Comparison of ENCODE assay signal across 8 cellular contexts in genomic region chr12:106246891-106247730, GRCh38. TPM values are rescaled to one million over a fixed set of nuclear protein-coding genes. Genes with fewer than 3 reads are reported as not detected.
A peak's percentile ranks its signal among the peaks of the same experiment; 100 is the strongest.
DNase-seq lines count a peak whose midpoint lies in the region; TF ChIP-seq lines count a peak whose summit lies in the region.

No MANE protein-coding gene starts in this region.

- no peak for TF ChIP-seq CTCF in WERI-Rb-1 (IDR thresholded peaks at IDR 0.05; ENCODE audit: low read depth, low read length)
- TF ChIP-seq CTCF in smooth muscle cell (IDR thresholded peaks at IDR 0.05; ENCODE audit: borderline replicate concordance, insufficient read depth, poor library complexity, severe bottlenecking), result no peak

- peaks cover 18% of the 10 kb centered on the region for H3F3A ChIP-seq in smooth muscle cell (ENCODE audit: low read depth)

- 2% methylated on average over 50 of the region's 81 CpGs for WGBS in smooth muscle cell (ENCODE audit: low lambda C conversion rate)

- DNase-seq in AG08396 (ENCODE audit: low spot score) (peak; percentile 81), GM19238 (ENCODE audit: insufficient read length, low spot score) (peak; percentile 44), HK-2 (ENCODE audit: unreplicated experiment) (peak; percentile 65), WERI-Rb-1 (peak; percentile 56), inferior parietal cortex (ENCODE audit: extremely low spot score) (peak; percentile 19), smooth muscle cell (lab: John Stamatoyannopoulos, UW; ENCODE audit: unreplicated experiment) (peak; percentile 29), NCI-H1436 (lab: John Stamatoyannopoulos, UW) (no peak)
- DNase-seq in central memory CD4-positive, alpha-beta T cell, result peak; percentile 58

- H3K4me3 ChIP-seq in WERI-Rb-1 (ENCODE audit: low read depth, low read length), result peak overlapping the region; percentile 72
- H3K4me3 ChIP-seq in smooth muscle cell, result peak overlapping the region; percentile 87

- H3K4me2 ChIP-seq in smooth muscle cell, result peak overlapping the region; percentile 96

- H3K9ac ChIP-seq in smooth muscle cell (ENCODE audit: low read depth), result peak overlapping the region; percentile 90

- H3K9me3 ChIP-seq in WERI-Rb-1 (ENCODE audit: severe bottlenecking), result no peaks in the 10 kb centered on the region
- H3K9me3 ChIP-seq in smooth muscle cell (replicated peaks; ENCODE audit: low read depth), result no peaks in the 10 kb centered on the region

- no peak overlapping the region for H2AFZ ChIP-seq in smooth muscle cell (ENCODE audit: low read depth)

- H3K36me3 ChIP-seq in WERI-Rb-1 (peaks cover 11% of the 10 kb centered on the region), smooth muscle cell (ENCODE audit: low read depth) (no peaks in the 10 kb centered on the region)

- H3K79me2 ChIP-seq in smooth muscle cell (ENCODE audit: low read depth), result peaks cover 52% of the 10 kb centered on the region

- H3K4me1 ChIP-seq in smooth muscle cell (ENCODE audit: low read depth), result peaks cover 12% of the 10 kb centered on the region

- peak overlapping the region; percentile 68 for H3K27ac ChIP-seq in WERI-Rb-1
- peak overlapping the region; percentile 89 for H3K27ac ChIP-seq in smooth muscle cell (ENCODE audit: low read depth)

- peaks cover 47% of the 10 kb centered on the region for H4K20me1 ChIP-seq in smooth muscle cell (ENCODE audit: low read depth)

- H3K27me3 ChIP-seq in WERI-Rb-1 (ENCODE audit: insufficient read depth, low read depth, severe bottlenecking) (no peaks in the 10 kb centered on the region), smooth muscle cell (ENCODE audit: low read depth) (no peaks in the 10 kb centered on the region)

RNA-seq across cellular contexts. Expression of gene CKAP4, which starts 0.7 kb away (rescaled TPM):
- 241 and 294 TPM in 2 replicates for total RNA-seq in smooth muscle cell
- polyA plus RNA-seq in smooth muscle cell, result 358 and 486 TPM in 2 replicates

RNA-seq across cellular contexts. Expression of gene TCP11L2, which starts 55.4 kb away (rescaled TPM):
- 15.1 and 19.1 TPM in 2 replicates for total RNA-seq in smooth muscle cell
- polyA plus RNA-seq in smooth muscle cell, result 2.4 and 3.5 TPM in 2 replicates
